ENCODE assay signal across 13 cellular contexts in genomic region chr16:81189100-81189664, GRCh38. TPM values are rescaled to one million over a fixed set of nuclear protein-coding genes. Genes with fewer than 3 reads are reported as not detected.
DNase-seq lines count a peak whose midpoint lies in the region; ATAC-seq and TF ChIP-seq lines count a peak whose summit lies in the region.
"Had no signal": no experiment of that assay in that cellular context is flagged by ENCODE, and none has a peak within 500 bp of the region (broad histone marks: within the 10 kb centered on the region; RNA-seq: fewer than 3 reads in every experiment).

No MANE protein-coding gene starts in this region.

- no peak overlapping the region for H3K4me3 Mint-ChIP-seq in natural killer cell treated with Interleukin-12 subunit alpha and Interleukin-12 subunit beta and Interleukin-15 and Interleukin-18, amount 100 ng/mL, for 72 hours
- H3K4me3 Mint-ChIP-seq in natural killer cell, result no peak overlapping the region
- H3K4me3 Mint-ChIP-seq: naive B cell had no signal

- H3K27me3 Mint-ChIP-seq in natural killer cell treated with Interleukin-12 subunit alpha and Interleukin-12 subunit beta and Interleukin-15 and Interleukin-18, amount 100 ng/mL, for 72 hours, result peaks cover 5 to 11% of the 10 kb centered on the region in 2 donors
- H3K27me3 Mint-ChIP-seq in natural killer cell (ENCODE audit: low read depth in 2 of 2), result peaks cover 5 to 12% of the 10 kb centered on the region in 2 donors

- no peaks in the 10 kb centered on the region for H3K4me1 Mint-ChIP-seq in natural killer cell treated with Interleukin-12 subunit alpha and Interleukin-12 subunit beta and Interleukin-15 and Interleukin-18, amount 100 ng/mL, for 72 hours (ENCODE audit: low read depth in 2 of 2)
- H3K4me1 Mint-ChIP-seq in natural killer cell, result no peaks in the 10 kb centered on the region
- H3K4me1 Mint-ChIP-seq: naive B cell had no signal

- H3K36me3 Mint-ChIP-seq in natural killer cell treated with Interleukin-12 subunit alpha and Interleukin-12 subunit beta and Interleukin-15 and Interleukin-18, amount 100 ng/mL, for 72 hours, result no peaks in the 10 kb centered on the region
- no peaks in the 10 kb centered on the region for H3K36me3 Mint-ChIP-seq in natural killer cell
- H3K36me3 Mint-ChIP-seq: naive B cell had no signal

- peak; percentile 46 for DNase-seq in natural killer cell treated with Interleukin-12 subunit alpha and Interleukin-12 subunit beta and Interleukin-15 and Interleukin-18, amount 100 ng/mL, for 72 hours (ENCODE audit: low spot score)
- DNase-seq in natural killer cell, result no peak
- peak; percentile 69 to 95 (median 84) for DNase-seq in head of caudate nucleus
- peak; percentile 39 for DNase-seq in occipital lobe (lab: John Stamatoyannopoulos, UW)
- DNase-seq in ecto neural progenitor cell (ENCODE audit: low spot score), result no peak
- no peak for DNase-seq in activated naive CD4-positive, alpha-beta T cell treated with Interleukin-2 at 50 U/mL for 16 hours
- DNase-seq in NCI-H774 (lab: John Stamatoyannopoulos, UW), result no peak
- no peak for DNase-seq in HT-29 (ENCODE audit: low spot score)
- DNase-seq: AML-193, naive B cell, NCI-H2107 had no signal

- no peak for ATAC-seq in natural killer cell treated with Interleukin-12 subunit alpha and Interleukin-12 subunit beta and Interleukin-15 and Interleukin-18, amount 100 ng/mL, for 72 hours
- ATAC-seq in natural killer cell, result no peak

- H3K27ac Mint-ChIP-seq in natural killer cell treated with Interleukin-12 subunit alpha and Interleukin-12 subunit beta and Interleukin-15 and Interleukin-18, amount 100 ng/mL, for 72 hours, result no peak overlapping the region
- no peak overlapping the region for H3K27ac Mint-ChIP-seq in natural killer cell
- H3K27ac Mint-ChIP-seq: naive B cell had no signal

- intact Hi-C loops in natural killer cell (cut with micrococcal nuclease), result no loop called here
- intact Hi-C loops in head of caudate nucleus (cut with DNase I), result no loop called here

- H3K9me3 Mint-ChIP-seq in natural killer cell treated with Interleukin-12 subunit alpha and Interleukin-12 subunit beta and Interleukin-15 and Interleukin-18, amount 100 ng/mL, for 72 hours, result no peaks in the 10 kb centered on the region
- no peaks in the 10 kb centered on the region for H3K9me3 Mint-ChIP-seq in natural killer cell
- H3K9me3 Mint-ChIP-seq: naive B cell had no signal

- TF ChIP-seq CTCF in natural killer cell (IDR thresholded peaks at IDR 0.05), result no peak

RNA-seq across cellular contexts. Expression of gene BCO1, which starts 49.3 kb away (rescaled TPM):
- not detected for total RNA-seq in natural killer cell treated with Interleukin-12 subunit alpha and Interleukin-12 subunit beta and Interleukin-15 and Interleukin-18, amount 100 ng/mL, for 72 hours
- total RNA-seq in natural killer cell (not detected), occipital lobe (0.31 TPM)
- total RNA-seq in HT-29 (2014; rRNA removed; shearing (Covaris generic)), result 0.60 and 0.79 TPM in 2 replicates
- total RNA-seq: endothelial cell of umbilical vein; T-helper 1 cell treated with Interleukin-12 subunit alpha and Interleukin-12 subunit beta and Interleukin-4 antibody, amounts not matched to agents 30 ng/mL and 1 ng/mL, for 36 hours had no signal

Comparison
In these comparisons a context has a peak if more than half of its experiments do, and no peak if none do; other contexts are left out.
1. DNase-seq: peak in natural killer cell treated with Interleukin-12 subunit alpha and Interleukin-12 subunit beta and Interleukin-15 and Interleukin-18, amount 100 ng/mL, for 72 hours (single experiment), head of caudate nucleus (42 of 42) and occipital lobe (single experiment); none in natural killer cell (single experiment), ecto neural progenitor cell (single experiment), activated naive CD4-positive, alpha-beta T cell treated with Interleukin-2 at 50 U/mL for 16 hours (single experiment), NCI-H774 (single experiment) and HT-29 (single experiment).